ENCODE assay signal across 8 cellular contexts in genomic region chr19:3606690-3607289, GRCh38. TPM values are rescaled to one million over a fixed set of nuclear protein-coding genes. Genes with fewer than 3 reads are reported as not detected.
A peak's percentile ranks its signal among the peaks of the same experiment; 100 is the strongest.
DNase-seq lines count a peak whose midpoint lies in the region; TF ChIP-seq lines count a peak whose summit lies in the region.

Gene TBXA2R (minus strand): TSS chr19:3606875. CDS start chr19:3600634, 6,241 bp downstream.

- H3K4ac ChIP-seq in mesendoderm (ENCODE audit: low read depth, low read length), result peak within 1 kb of the TSS; percentile 22

- H4K20me1 ChIP-seq in BLaER1, result peaks cover 21% of the 10 kb centered on the region; the same call in 1 of the 2 replicates

- H3K9me3 ChIP-seq in BLaER1 (no peaks in the 10 kb centered on the region), endocrine pancreas (ENCODE audit: control insufficient read depth, low read length) (no peaks in the 10 kb centered on the region)

- WGBS in mesendoderm (ENCODE audit: extremely low coverage, insufficient coverage, low lambda C conversion rate), result no CpG with 5 or more reads among the region's 46 CpGs

- peak within 1 kb of the TSS; percentile 89 for H3K56ac ChIP-seq in mesendoderm (ENCODE audit: low read length)

- peak within 1 kb of the TSS; percentile 15 for H3K18ac ChIP-seq in mesendoderm (ENCODE audit: low read length)

- H3K79me2 ChIP-seq in mesendoderm (ENCODE audit: control insufficient read depth, insufficient read depth, low read length), result no peaks in the 10 kb centered on the region

- H3K79me1 ChIP-seq in mesendoderm (ENCODE audit: low read length), result no peaks in the 10 kb centered on the region

- DNase-seq in HFF-Myc (ENCODE audit: extremely low read depth, low read depth), result no peak
- DNase-seq in activated CD4-positive, alpha-beta T cell treated with anti-CD3 and anti-CD28 coated beads, Interleukin-2, amount 50 U/mL, for 48 hours, result peak; percentile 72 to 75
- DNase-seq in mesendoderm, result peak; percentile 49
- DNase-seq in stimulated activated CD8-positive, alpha-beta memory T cell treated with anti-CD3 and anti-CD28 coated beads, Interleukin-7, amount 100 ng/mL, for 24 hours (ENCODE audit: low read depth), result peak; percentile 55
- no peak for DNase-seq in MV-4-11 (lab: John Stamatoyannopoulos, UW)
- DNase-seq in SIG-M5 (lab: John Stamatoyannopoulos, UW), result no peak

- H3K27me3 ChIP-seq in BLaER1, result peaks cover 23% of the 10 kb centered on the region
- H3K27me3 ChIP-seq in endocrine pancreas (ENCODE audit: control insufficient read depth, insufficient read depth, low read length), result no peaks in the 10 kb centered on the region
- H3K27me3 ChIP-seq in mesendoderm (ENCODE audit: insufficient read depth, low read length, poor library complexity), result no peaks in the 10 kb centered on the region

- H2AK5ac ChIP-seq in mesendoderm (ENCODE audit: low read length), result no peak within 1 kb of the TSS

- 0 out of 2 replicates have a peak within 1 kb of the TSS, but pooled peaks have one; percentile 29 for H3K9ac ChIP-seq in BLaER1
- H3K9ac ChIP-seq in endocrine pancreas (ENCODE audit: control insufficient read depth, insufficient read depth, low read length), result peak within 1 kb of the TSS; percentile 36
- H3K9ac ChIP-seq in mesendoderm (ENCODE audit: low read length), result peak within 1 kb of the TSS; percentile 63

- H3K4me3 ChIP-seq in BLaER1, result peak within 1 kb of the TSS; percentile 51; the same call in 1 of the 2 replicates
- H3K4me3 ChIP-seq in HFF-Myc (replicated peaks; ENCODE audit: low read depth, low read length), result peak within 1 kb of the TSS; percentile 37
- H3K4me3 ChIP-seq in endocrine pancreas (ENCODE audit: control insufficient read depth, insufficient read depth, low read length), result no peak within 1 kb of the TSS
- H3K4me3 ChIP-seq in mesendoderm (ENCODE audit: low read length), result no peak within 1 kb of the TSS

- H3K27ac ChIP-seq in BLaER1 (no peak within 1 kb of the TSS; the same call in 1 of the 2 replicates), mesendoderm (ENCODE audit: low read depth, low read length) (no peak within 1 kb of the TSS)

- peak within 1 kb of the TSS; percentile 96 for H3K4me2 ChIP-seq in BLaER1
- peak within 1 kb of the TSS; percentile 84 for H3K4me2 ChIP-seq in mesendoderm (ENCODE audit: low read length)

- no peak for TF ChIP-seq CTCF in HFF-Myc (IDR thresholded peaks at IDR 0.05; ENCODE audit: low read depth, low read length, missing control alignments)

- H3K4me1 ChIP-seq in BLaER1 (peaks cover 87% of the 10 kb centered on the region), endocrine pancreas (ENCODE audit: control insufficient read depth, insufficient read depth, low read length) (no peaks in the 10 kb centered on the region), mesendoderm (ENCODE audit: control insufficient read depth, low read depth, low read length) (peaks cover 4% of the 10 kb centered on the region)

- H3K36me3 ChIP-seq in BLaER1 (peaks cover 11% of the 10 kb centered on the region), endocrine pancreas (ENCODE audit: control insufficient read depth, insufficient read depth, low read length) (no peaks in the 10 kb centered on the region), mesendoderm (ENCODE audit: control insufficient read depth, insufficient read depth, low read length) (peaks cover 1% of the 10 kb centered on the region)

- H4K8ac ChIP-seq in mesendoderm (ENCODE audit: low read depth, low read length), result no peak within 1 kb of the TSS

- no peak within 1 kb of the TSS for H2BK15ac ChIP-seq in mesendoderm (replicated peaks; ENCODE audit: low read depth)

- no peak within 1 kb of the TSS for H2BK5ac ChIP-seq in mesendoderm (ENCODE audit: low read length)

- H2BK120ac ChIP-seq in mesendoderm (ENCODE audit: low read depth, low read length), result no peak within 1 kb of the TSS

- no peak within 1 kb of the TSS for H3K23ac ChIP-seq in mesendoderm (ENCODE audit: low read length)

- H4K5ac ChIP-seq in mesendoderm (ENCODE audit: low read length), result no peak within 1 kb of the TSS

RNA-seq across cellular contexts. Expression of gene TBXA2R, which starts in this region (rescaled TPM):
- 0.63 TPM for polyA plus RNA-seq in mesendoderm (2013, experiment 1 of 2)
- polyA plus RNA-seq in mesendoderm (2013, experiment 2 of 2), result 0.56 TPM

Comparison
In these comparisons a context has a peak if more than half of its experiments do, and no peak if none do; other contexts are left out.
1. H3K4me3 ChIP-seq: peak in BLaER1 (single experiment) and HFF-Myc (single experiment); none in endocrine pancreas (single experiment) and mesendoderm (single experiment).
2. DNase-seq: peak in activated CD4-positive, alpha-beta T cell treated with anti-CD3 and anti-CD28 coated beads, Interleukin-2, amount 50 U/mL, for 48 hours (2 of 2), mesendoderm (single experiment) and stimulated activated CD8-positive, alpha-beta memory T cell treated with anti-CD3 and anti-CD28 coated beads, Interleukin-7, amount 100 ng/mL, for 24 hours (single experiment); none in HFF-Myc (single experiment), MV-4-11 (single experiment) and SIG-M5 (single experiment).
3. Peak in every context shown above with its lines, with median percentiles within 50 percentile points of each other: H3K9ac ChIP-seq.